Comparison of ENCODE assay signal across 15 cellular contexts in the genomic region with DNA sequence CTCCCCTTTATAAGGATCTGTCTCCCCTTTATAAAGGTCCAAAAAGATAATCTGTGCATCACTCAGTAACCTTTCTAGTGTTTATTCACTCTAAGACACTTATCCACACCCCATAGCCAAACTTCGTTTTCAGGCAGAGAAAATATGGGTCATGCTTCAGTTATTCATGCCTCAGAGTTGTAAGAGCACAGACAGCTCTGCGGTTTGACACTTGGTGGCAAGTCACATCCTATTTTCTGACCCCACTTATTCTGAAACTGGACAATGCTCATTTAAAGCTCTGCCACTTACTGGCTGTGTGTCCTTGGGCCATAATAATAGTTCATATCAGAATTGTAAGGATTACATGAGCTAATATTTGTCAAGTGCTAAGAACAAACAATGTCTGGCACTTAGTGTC. TPM values are rescaled to one million over a fixed set of nuclear protein-coding genes. Genes with fewer than 3 reads are reported as not detected.
DNase-seq lines count a peak whose midpoint lies in the region; ATAC-seq, FAIRE-seq and TF ChIP-seq lines count a peak whose summit lies in the region.
"Had no signal": no experiment of that assay in that cellular context is flagged by ENCODE, and none has a peak within 500 bp of the region (broad histone marks: within the 10 kb centered on the region; RNA-seq: fewer than 3 reads in every experiment).

No MANE protein-coding gene starts in this region.

- H3K9me3 Mint-ChIP-seq in activated naive CD8-positive, alpha-beta T cell treated with anti-CD3 and anti-CD28 coated beads, Interleukin-2, amount 50 U/mL, for 24 hours: no peaks in the 10 kb centered on the region
- H3K9me3 Mint-ChIP-seq: activated T-cell treated with anti-CD3 and anti-CD28 coated beads, Interleukin-2, amount 50 U/mL, for 72 hours had no signal

- H3K27ac ChIP-seq in DOHH2 (ENCODE audit: low read depth, low read length): no peak overlapping the region
- no peak overlapping the region for H3K27ac ChIP-seq in Karpas-422 (ENCODE audit: low read length)
- H3K27ac ChIP-seq: ascending aorta, pancreas had no signal

- H3K4me1 ChIP-seq in DOHH2 (ENCODE audit: control insufficient read depth, low read length) (peaks cover 17% of the 10 kb centered on the region), Karpas-422 (ENCODE audit: low read length) (no peaks in the 10 kb centered on the region)
- H3K4me1 ChIP-seq: ascending aorta, pancreas had no signal

- H3K4me3 ChIP-seq in DOHH2 (ENCODE audit: low read length): no peak overlapping the region
- H3K4me3 ChIP-seq in Karpas-422 (ENCODE audit: low read length): no peak overlapping the region
- H3K4me3 ChIP-seq in bronchial epithelial cell (ENCODE audit: low read depth, low read length): no peak overlapping the region
- H3K4me3 ChIP-seq: ascending aorta, pancreas had no signal

- FAIRE-seq in bronchial epithelial cell (lab: Jason Lieb, UNC): peak; percentile 23
- FAIRE-seq: pancreas had no signal

- H3K36me3 ChIP-seq in DOHH2 (ENCODE audit: control insufficient read depth, low read length) (no peaks in the 10 kb centered on the region), Karpas-422 (ENCODE audit: insufficient read depth, low read length) (no peaks in the 10 kb centered on the region), bronchial epithelial cell (ENCODE audit: control insufficient read depth, insufficient read depth, low read length) (no peaks in the 10 kb centered on the region)
- H3K36me3 ChIP-seq: ascending aorta, pancreas had no signal

- H3K27me3 ChIP-seq in DOHH2 (ENCODE audit: control insufficient read depth, low read length) (0 out of 2 replicates have a peak, but pooled peaks cover 4% of the 10 kb centered on the region), Karpas-422 (ENCODE audit: low read length) (no peaks in the 10 kb centered on the region), bronchial epithelial cell (ENCODE audit: control insufficient read depth, insufficient read depth, low read length) (no peaks in the 10 kb centered on the region)
- H3K27me3 ChIP-seq: ascending aorta had no signal

- no peak overlapping the region for H3K4me3 Mint-ChIP-seq in activated naive CD8-positive, alpha-beta T cell treated with anti-CD3 and anti-CD28 coated beads, Interleukin-2, amount 50 U/mL, for 24 hours
- H3K4me3 Mint-ChIP-seq: activated T-cell treated with anti-CD3 and anti-CD28 coated beads, Interleukin-2, amount 50 U/mL, for 72 hours had no signal

- no peaks in the 10 kb centered on the region for H3F3A ChIP-seq in DOHH2 (ENCODE audit: control insufficient read depth, insufficient read depth)

- no peak for ATAC-seq in activated naive CD8-positive, alpha-beta T cell treated with anti-CD3 and anti-CD28 coated beads, Interleukin-2, amount 50 U/mL, for 24 hours
- ATAC-seq: activated T-cell treated with anti-CD3 and anti-CD28 coated beads, Interleukin-2, amount 50 U/mL, for 72 hours; pancreas had no signal

- no peak overlapping the region for H3K9ac ChIP-seq in Karpas-422 (ENCODE audit: low read length)

- H2AFZ ChIP-seq in Karpas-422 (ENCODE audit: low read length): no peak overlapping the region

- H3K36me3 Mint-ChIP-seq in activated naive CD8-positive, alpha-beta T cell treated with anti-CD3 and anti-CD28 coated beads, Interleukin-2, amount 50 U/mL, for 24 hours (ENCODE audit: low read depth): no peaks in the 10 kb centered on the region

- DNase-seq in Karpas-422 (peak; percentile 10), bronchial epithelial cell (ENCODE audit: low read depth) (no peak), non-pigmented ciliary epithelial cell (ENCODE audit: low read depth) (peak; percentile 67), HK-2 (ENCODE audit: unreplicated experiment) (no peak), DMS 273 treated with DMSO at 0.1 percent for 48 hours (lab: John Stamatoyannopoulos, UW) (no peak)
- no peak for DNase-seq in activated CD8-positive, alpha-beta memory T cell treated with anti-CD3 and anti-CD28 coated beads, Interleukin-2, amount 50 U/mL, for 48 hours
- no peak for DNase-seq in activated naive CD8-positive, alpha-beta T cell treated with anti-CD3 and anti-CD28 coated beads, Interleukin-2, amount 50 U/mL, for 24 hours
- DNase-seq: activated T-cell treated with anti-CD3 and anti-CD28 coated beads, Interleukin-2, amount 50 U/mL, for 72 hours; NCI-H1105; NCI-H524 treated with DMSO at 0.1 percent for 48 hours; pancreas; stimulated activated CD8-positive, alpha-beta memory T cell treated with anti-CD3 and anti-CD28 coated beads, Interleukin-4, amount 100 ng/mL, for 48 hours had no signal

- H3K27me3 Mint-ChIP-seq in activated naive CD8-positive, alpha-beta T cell treated with anti-CD3 and anti-CD28 coated beads, Interleukin-2, amount 50 U/mL, for 24 hours: peaks cover 13% of the 10 kb centered on the region

- H4K20me1 ChIP-seq in DOHH2 (ENCODE audit: control insufficient read depth, insufficient read depth, low read depth, low read length): no peaks in the 10 kb centered on the region
- H4K20me1 ChIP-seq in Karpas-422 (ENCODE audit: insufficient read depth, low read depth, low read length): no peaks in the 10 kb centered on the region

- H3K4me1 Mint-ChIP-seq in activated naive CD8-positive, alpha-beta T cell treated with anti-CD3 and anti-CD28 coated beads, Interleukin-2, amount 50 U/mL, for 24 hours: peaks cover 3% of the 10 kb centered on the region

- H3K27ac Mint-ChIP-seq in activated naive CD8-positive, alpha-beta T cell treated with anti-CD3 and anti-CD28 coated beads, Interleukin-2, amount 50 U/mL, for 24 hours: no peak overlapping the region
- H3K27ac Mint-ChIP-seq: activated T-cell treated with anti-CD3 and anti-CD28 coated beads, Interleukin-2, amount 50 U/mL, for 72 hours had no signal

- H3K4me2 ChIP-seq in DOHH2 (ENCODE audit: low read length) (peak overlapping the region; percentile 26; the same call in 1 of the 2 replicates), Karpas-422 (ENCODE audit: low read depth, low read length, poor library complexity, severe bottlenecking) (no peak overlapping the region)

- TF ChIP-seq CTCF in DOHH2 (IDR thresholded peaks at IDR 0.05; ENCODE audit: low read depth, low read length, poor library complexity, severe bottlenecking) (no peak), bronchial epithelial cell (IDR thresholded peaks at IDR 0.05; ENCODE audit: insufficient read depth, low read length, severe bottlenecking) (no peak)

- no peaks in the 10 kb centered on the region for H3K9me2 ChIP-seq in DOHH2 (replicated peaks; ENCODE audit: control insufficient read depth, low read length)
- no peaks in the 10 kb centered on the region for H3K9me2 ChIP-seq in Karpas-422 (replicated peaks; ENCODE audit: insufficient read depth, low read length)

- H3K9me3 ChIP-seq in DOHH2 (ENCODE audit: control insufficient read depth, insufficient read depth, low read length): no peaks in the 10 kb centered on the region
- H3K9me3 ChIP-seq in Karpas-422 (ENCODE audit: low read length): no peaks in the 10 kb centered on the region
- H3K9me3 ChIP-seq: pancreas had no signal

- H3K79me2 ChIP-seq in DOHH2 (ENCODE audit: control insufficient read depth, low read length) (no peaks in the 10 kb centered on the region), Karpas-422 (ENCODE audit: low read length) (no peaks in the 10 kb centered on the region)

RNA-seq across cellular contexts. Expression of a gene that starts 2.0 kb away (rescaled TPM):
- total RNA-seq in Karpas-422 (2014; rRNA removed; shearing (Covaris generic); ENCODE audit: low replicate concordance): not detected in 2 replicates
- total RNA-seq in bronchial epithelial cell: not detected in 2 replicates
- total RNA-seq: activated T-cell treated with anti-CD3 and anti-CD28 coated beads, Interleukin-2, amount 50 U/mL, for 72 hours; ascending aorta; lung microvascular endothelial cell; pancreas had no signal

RNA-seq across cellular contexts. Expression of a gene that starts 5.9 kb away (rescaled TPM):
- total RNA-seq in Karpas-422 (2014; rRNA removed; shearing (Covaris generic); ENCODE audit: low replicate concordance): not detected in 2 replicates
- not detected in 2 replicates for total RNA-seq in bronchial epithelial cell
- total RNA-seq: activated T-cell treated with anti-CD3 and anti-CD28 coated beads, Interleukin-2, amount 50 U/mL, for 72 hours; ascending aorta; lung microvascular endothelial cell; pancreas had no signal

RNA-seq across cellular contexts. Expression of a gene that starts 7.9 kb away (rescaled TPM):
- not detected in 2 replicates for total RNA-seq in Karpas-422 (2014; rRNA removed; shearing (Covaris generic); ENCODE audit: low replicate concordance)
- not detected in 2 replicates for total RNA-seq in bronchial epithelial cell
- total RNA-seq: activated T-cell treated with anti-CD3 and anti-CD28 coated beads, Interleukin-2, amount 50 U/mL, for 72 hours; ascending aorta; lung microvascular endothelial cell had no signal

RNA-seq across cellular contexts. Expression of a gene that starts 10.8 kb away (rescaled TPM):
- not detected in 2 replicates for total RNA-seq in Karpas-422 (2014; rRNA removed; shearing (Covaris generic); ENCODE audit: low replicate concordance)
- total RNA-seq in bronchial epithelial cell: not detected in 2 replicates
- total RNA-seq: activated T-cell treated with anti-CD3 and anti-CD28 coated beads, Interleukin-2, amount 50 U/mL, for 72 hours; ascending aorta; lung microvascular endothelial cell; pancreas had no signal

RNA-seq across cellular contexts. Expression of a gene that starts 14.4 kb away (rescaled TPM):
- total RNA-seq in Karpas-422 (2014; rRNA removed; shearing (Covaris generic); ENCODE audit: low replicate concordance): not detected in 2 replicates
- not detected in 2 replicates for total RNA-seq in bronchial epithelial cell
- total RNA-seq: activated T-cell treated with anti-CD3 and anti-CD28 coated beads, Interleukin-2, amount 50 U/mL, for 72 hours; ascending aorta; lung microvascular endothelial cell; pancreas had no signal

Comparison
In these comparisons a context has a peak if more than half of its experiments do, and no peak if none do; other contexts are left out.
1. DNase-seq: peak in Karpas-422 (single experiment) and non-pigmented ciliary epithelial cell (single experiment); none in bronchial epithelial cell (single experiment), activated CD8-positive, alpha-beta memory T cell treated with anti-CD3 and anti-CD28 coated beads, Interleukin-2, amount 50 U/mL, for 48 hours (single experiment), HK-2 (single experiment), activated naive CD8-positive, alpha-beta T cell treated with anti-CD3 and anti-CD28 coated beads, Interleukin-2, amount 50 U/mL, for 24 hours (single experiment) and DMS 273 treated with DMSO at 0.1 percent for 48 hours (single experiment).